In the genomic region with DNA sequence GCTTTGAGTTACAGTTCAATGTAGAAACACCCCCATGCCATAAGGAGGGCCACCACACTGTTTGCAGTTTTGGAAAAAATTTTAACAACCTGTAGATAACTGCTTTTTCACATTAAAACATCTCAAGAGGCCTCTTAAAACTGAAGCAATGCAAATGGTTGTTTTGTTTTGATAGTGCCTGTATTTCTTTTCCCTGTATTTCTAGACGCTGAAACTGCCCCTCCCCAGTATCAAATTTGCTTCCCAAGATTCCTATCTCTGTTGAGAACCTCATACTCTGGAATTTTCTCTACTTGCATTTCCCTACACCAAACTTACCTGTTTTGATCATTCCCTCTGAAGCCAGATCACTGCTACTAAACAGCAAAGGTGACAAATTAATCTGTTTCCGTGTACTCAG, we compare ENCODE assay signal across 1 cellular context.
TF ChIP-seq lines count a peak whose summit lies in the region.

No MANE protein-coding gene starts in this region.

TF ChIP-seq in HEK293, 187 proteins besides CTCF, POLR2A, EP300 and RAD21 (continued from another document and continues in another):
- TF ChIP-seq ZNF664 (tag by site-specific recombination; IDR thresholded peaks at IDR 0.05) (no peak), KLF8 (tag by site-specific recombination; IDR thresholded peaks at IDR 0.05) (0 out of 2 replicates have a peak, but pooled peaks have one; percentile 25), ZNF791 (tag by site-specific recombination; IDR thresholded peaks at IDR 0.05) (no peak), ZNF76 (tag by site-specific recombination; IDR thresholded peaks at IDR 0.05; ENCODE audit: borderline replicate concordance, low read depth) (no peak), ZNF529 (tag by site-specific recombination; IDR thresholded peaks at IDR 0.05; ENCODE audit: insufficient replicate concordance) (no peak), ZNF223 (tag by site-specific recombination; IDR thresholded peaks at IDR 0.05) (no peak), ZNF561 (tag by site-specific recombination; IDR thresholded peaks at IDR 0.05; ENCODE audit: borderline replicate concordance) (no peak), ZNF394 (tag by site-specific recombination; IDR thresholded peaks at IDR 0.05; ENCODE audit: borderline replicate concordance) (no peak), ZNF157 (tag by site-specific recombination; IDR thresholded peaks at IDR 0.05) (no peak), ZNF610 (tag by site-specific recombination; IDR thresholded peaks at IDR 0.05; ENCODE audit: borderline replicate concordance) (no peak), KLF7 (tag by site-specific recombination; IDR thresholded peaks at IDR 0.05; ENCODE audit: borderline replicate concordance) (no peak), ZNF501 (tag by site-specific recombination; IDR thresholded peaks at IDR 0.05) (no peak), ZNF248 (tag by site-specific recombination; IDR thresholded peaks at IDR 0.05) (no peak), ZNF473 (tag by site-specific recombination; IDR thresholded peaks at IDR 0.05) (no peak), ZNF19 (tag by site-specific recombination; IDR thresholded peaks at IDR 0.05; ENCODE audit: low read depth) (no peak), MZF1 (tag by site-specific recombination; IDR thresholded peaks at IDR 0.05; ENCODE audit: borderline replicate concordance) (no peak), OSR2 (tag by site-specific recombination; IDR thresholded peaks at IDR 0.05) (peak; percentile 29; the same call in 1 of the 2 replicates), ZNF274 (IDR thresholded peaks at IDR 0.05; ENCODE audit: low read length) (no peak), ZNF274 (tag by site-specific recombination; IDR thresholded peaks at IDR 0.05; ENCODE audit: borderline replicate concordance) (no peak), ZNF202 (tag by site-specific recombination; IDR thresholded peaks at IDR 0.05; ENCODE audit: borderline replicate concordance) (no peak), ZNF792 (tag by site-specific recombination; IDR thresholded peaks at IDR 0.05) (no peak), FEZF1 (tag by site-specific recombination; IDR thresholded peaks at IDR 0.05) (peak; percentile 16; the same call in 1 of the 2 replicates), ZNF660 (tag by site-specific recombination; IDR thresholded peaks at IDR 0.05) (no peak), ZNF843 (tag by site-specific recombination; IDR thresholded peaks at IDR 0.05) (0 out of 2 replicates have a peak, but pooled peaks have one; percentile 23), GFI1B (tag by site-specific recombination; IDR thresholded peaks at IDR 0.05) (no peak), ZEB2 (tag by site-specific recombination; IDR thresholded peaks at IDR 0.05) (no peak), ZNF423 (tag by site-specific recombination; IDR thresholded peaks at IDR 0.05) (no peak), ZNF2 (tag by site-specific recombination; IDR thresholded peaks at IDR 0.05) (no peak), WT1 (tag by site-specific recombination; IDR thresholded peaks at IDR 0.05) (peak; percentile 88), OVOL3 (tag by site-specific recombination; IDR thresholded peaks at IDR 0.05) (peak; percentile 68), REPIN1 (tag by site-specific recombination; IDR thresholded peaks at IDR 0.05; ENCODE audit: low read depth) (no peak), KLF16 (tag by site-specific recombination; IDR thresholded peaks at IDR 0.05) (no peak), ZNF555 (tag by site-specific recombination; conservative IDR thresholded peaks at IDR 0.05) (no peak), ZNF521 (tag by site-specific recombination; IDR thresholded peaks at IDR 0.05) (no peak), GLIS1 (tag by site-specific recombination; IDR thresholded peaks at IDR 0.05) (peak; percentile 39), ZNF214 (tag by site-specific recombination; IDR thresholded peaks at IDR 0.05; ENCODE audit: borderline replicate concordance) (no peak), ZNF311 (tag by site-specific recombination; IDR thresholded peaks at IDR 0.05; ENCODE audit: borderline replicate concordance) (no peak), MYNN (tag by site-specific recombination; IDR thresholded peaks at IDR 0.05; ENCODE audit: borderline replicate concordance) (no peak), ZNF221 (tag by site-specific recombination; IDR thresholded peaks at IDR 0.05; ENCODE audit: borderline replicate concordance) (no peak), HOXD13 (CRISPR knock-in tag; IDR thresholded peaks at IDR 0.05; ENCODE audit: borderline replicate concordance) (no peak)
- TF ChIP-seq, protein P1, sequence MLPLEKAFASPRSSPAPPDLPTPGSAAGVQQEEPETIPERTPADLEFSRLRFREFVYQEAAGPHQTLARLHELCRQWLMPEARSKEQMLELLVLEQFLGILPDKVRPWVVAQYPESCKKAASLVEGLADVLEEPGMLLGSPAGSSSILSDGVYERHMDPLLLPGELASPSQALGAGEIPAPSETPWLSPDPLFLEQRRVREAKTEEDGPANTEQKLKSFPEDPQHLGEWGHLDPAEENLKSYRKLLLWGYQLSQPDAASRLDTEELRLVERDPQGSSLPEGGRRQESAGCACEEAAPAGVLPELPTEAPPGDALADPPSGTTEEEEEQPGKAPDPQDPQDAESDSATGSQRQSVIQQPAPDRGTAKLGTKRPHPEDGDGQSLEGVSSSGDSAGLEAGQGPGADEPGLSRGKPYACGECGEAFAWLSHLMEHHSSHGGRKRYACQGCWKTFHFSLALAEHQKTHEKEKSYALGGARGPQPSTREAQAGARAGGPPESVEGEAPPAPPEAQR (tag by site-specific recombination; IDR thresholded peaks at IDR 0.05) = no peak
- TF ChIP-seq, protein P2, sequence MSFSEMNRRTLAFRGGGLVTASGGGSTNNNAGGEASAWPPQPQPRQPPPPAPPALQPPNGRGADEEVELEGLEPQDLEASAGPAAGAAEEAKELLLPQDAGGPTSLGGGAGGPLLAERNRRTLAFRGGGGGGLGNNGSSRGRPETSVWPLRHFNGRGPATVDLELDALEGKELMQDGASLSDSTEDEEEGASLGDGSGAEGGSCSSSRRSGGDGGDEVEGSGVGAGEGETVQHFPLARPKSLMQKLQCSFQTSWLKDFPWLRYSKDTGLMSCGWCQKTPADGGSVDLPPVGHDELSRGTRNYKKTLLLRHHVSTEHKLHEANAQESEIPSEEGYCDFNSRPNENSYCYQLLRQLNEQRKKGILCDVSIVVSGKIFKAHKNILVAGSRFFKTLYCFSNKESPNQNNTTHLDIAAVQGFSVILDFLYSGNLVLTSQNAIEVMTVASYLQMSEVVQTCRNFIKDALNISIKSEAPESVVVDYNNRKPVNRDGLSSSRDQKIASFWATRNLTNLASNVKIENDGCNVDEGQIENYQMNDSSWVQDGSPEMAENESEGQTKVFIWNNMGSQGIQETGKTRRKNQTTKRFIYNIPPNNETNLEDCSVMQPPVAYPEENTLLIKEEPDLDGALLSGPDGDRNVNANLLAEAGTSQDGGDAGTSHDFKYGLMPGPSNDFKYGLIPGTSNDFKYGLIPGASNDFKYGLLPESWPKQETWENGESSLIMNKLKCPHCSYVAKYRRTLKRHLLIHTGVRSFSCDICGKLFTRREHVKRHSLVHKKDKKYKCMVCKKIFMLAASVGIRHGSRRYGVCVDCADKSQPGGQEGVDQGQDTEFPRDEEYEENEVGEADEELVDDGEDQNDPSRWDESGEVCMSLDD (tag by site-specific recombination; IDR thresholded peaks at IDR 0.05) = no peak
- TF ChIP-seq, protein P3, sequence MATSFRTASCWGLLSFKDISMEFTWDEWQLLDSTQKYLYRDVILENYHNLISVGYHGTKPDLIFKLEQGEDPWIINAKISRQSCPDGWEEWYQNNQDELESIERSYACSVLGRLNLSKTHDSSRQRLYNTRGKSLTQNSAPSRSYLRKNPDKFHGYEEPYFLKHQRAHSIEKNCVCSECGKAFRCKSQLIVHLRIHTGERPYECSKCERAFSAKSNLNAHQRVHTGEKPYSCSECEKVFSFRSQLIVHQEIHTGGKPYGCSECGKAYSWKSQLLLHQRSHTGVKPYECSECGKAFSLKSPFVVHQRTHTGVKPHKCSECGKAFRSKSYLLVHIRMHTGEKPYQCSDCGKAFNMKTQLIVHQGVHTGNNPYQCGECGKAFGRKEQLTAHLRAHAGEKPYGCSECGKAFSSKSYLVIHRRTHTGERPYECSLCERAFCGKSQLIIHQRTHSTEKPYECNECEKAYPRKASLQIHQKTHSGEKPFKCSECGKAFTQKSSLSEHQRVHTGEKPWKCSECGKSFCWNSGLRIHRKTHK (tag by site-specific recombination; IDR thresholded peaks at IDR 0.05) = no peak
- TF ChIP-seq, protein P4, sequence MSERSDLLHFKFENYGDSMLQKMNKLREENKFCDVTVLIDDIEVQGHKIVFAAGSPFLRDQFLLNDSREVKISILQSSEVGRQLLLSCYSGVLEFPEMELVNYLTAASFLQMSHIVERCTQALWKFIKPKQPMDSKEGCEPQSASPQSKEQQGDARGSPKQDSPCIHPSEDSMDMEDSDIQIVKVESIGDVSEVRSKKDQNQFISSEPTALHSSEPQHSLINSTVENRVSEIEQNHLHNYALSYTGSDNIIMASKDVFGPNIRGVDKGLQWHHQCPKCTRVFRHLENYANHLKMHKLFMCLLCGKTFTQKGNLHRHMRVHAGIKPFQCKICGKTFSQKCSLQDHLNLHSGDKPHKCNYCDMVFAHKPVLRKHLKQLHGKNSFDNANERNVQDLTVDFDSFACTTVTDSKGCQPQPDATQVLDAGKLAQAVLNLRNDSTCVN (tag by site-specific recombination; optimal IDR thresholded peaks at IDR 0.05) = no peak
- TF ChIP-seq, protein P5, sequence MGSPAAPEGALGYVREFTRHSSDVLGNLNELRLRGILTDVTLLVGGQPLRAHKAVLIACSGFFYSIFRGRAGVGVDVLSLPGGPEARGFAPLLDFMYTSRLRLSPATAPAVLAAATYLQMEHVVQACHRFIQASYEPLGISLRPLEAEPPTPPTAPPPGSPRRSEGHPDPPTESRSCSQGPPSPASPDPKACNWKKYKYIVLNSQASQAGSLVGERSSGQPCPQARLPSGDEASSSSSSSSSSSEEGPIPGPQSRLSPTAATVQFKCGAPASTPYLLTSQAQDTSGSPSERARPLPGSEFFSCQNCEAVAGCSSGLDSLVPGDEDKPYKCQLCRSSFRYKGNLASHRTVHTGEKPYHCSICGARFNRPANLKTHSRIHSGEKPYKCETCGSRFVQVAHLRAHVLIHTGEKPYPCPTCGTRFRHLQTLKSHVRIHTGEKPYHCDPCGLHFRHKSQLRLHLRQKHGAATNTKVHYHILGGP (tag by site-specific recombination; IDR thresholded peaks at IDR 0.05) = no peak
- TF ChIP-seq, protein P6, sequence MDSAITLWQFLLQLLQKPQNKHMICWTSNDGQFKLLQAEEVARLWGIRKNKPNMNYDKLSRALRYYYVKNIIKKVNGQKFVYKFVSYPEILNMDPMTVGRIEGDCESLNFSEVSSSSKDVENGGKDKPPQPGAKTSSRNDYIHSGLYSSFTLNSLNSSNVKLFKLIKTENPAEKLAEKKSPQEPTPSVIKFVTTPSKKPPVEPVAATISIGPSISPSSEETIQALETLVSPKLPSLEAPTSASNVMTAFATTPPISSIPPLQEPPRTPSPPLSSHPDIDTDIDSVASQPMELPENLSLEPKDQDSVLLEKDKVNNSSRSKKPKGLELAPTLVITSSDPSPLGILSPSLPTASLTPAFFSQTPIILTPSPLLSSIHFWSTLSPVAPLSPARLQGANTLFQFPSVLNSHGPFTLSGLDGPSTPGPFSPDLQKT (IDR thresholded peaks at IDR 0.05; ENCODE audit: borderline replicate concordance, low read depth, low read length) = no peak
- TF ChIP-seq, protein P7, sequence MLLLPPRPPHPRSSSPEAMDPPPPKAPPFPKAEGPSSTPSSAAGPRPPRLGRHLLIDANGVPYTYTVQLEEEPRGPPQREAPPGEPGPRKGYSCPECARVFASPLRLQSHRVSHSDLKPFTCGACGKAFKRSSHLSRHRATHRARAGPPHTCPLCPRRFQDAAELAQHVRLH (tag by site-specific recombination; IDR thresholded peaks at IDR 0.05) = no peak
- TF ChIP-seq, protein P8, sequence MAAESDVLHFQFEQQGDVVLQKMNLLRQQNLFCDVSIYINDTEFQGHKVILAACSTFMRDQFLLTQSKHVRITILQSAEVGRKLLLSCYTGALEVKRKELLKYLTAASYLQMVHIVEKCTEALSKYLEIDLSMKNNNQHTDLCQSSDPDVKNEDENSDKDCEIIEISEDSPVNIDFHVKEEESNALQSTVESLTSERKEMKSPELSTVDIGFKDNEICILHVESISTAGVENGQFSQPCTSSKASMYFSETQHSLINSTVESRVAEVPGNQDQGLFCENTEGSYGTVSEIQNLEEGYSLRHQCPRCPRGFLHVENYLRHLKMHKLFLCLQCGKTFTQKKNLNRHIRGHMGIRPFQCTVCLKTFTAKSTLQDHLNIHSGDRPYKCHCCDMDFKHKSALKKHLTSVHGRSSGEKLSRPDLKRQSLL (tag by site-specific recombination; IDR thresholded peaks at IDR 0.05) = no peak
- TF ChIP-seq, protein P9, sequence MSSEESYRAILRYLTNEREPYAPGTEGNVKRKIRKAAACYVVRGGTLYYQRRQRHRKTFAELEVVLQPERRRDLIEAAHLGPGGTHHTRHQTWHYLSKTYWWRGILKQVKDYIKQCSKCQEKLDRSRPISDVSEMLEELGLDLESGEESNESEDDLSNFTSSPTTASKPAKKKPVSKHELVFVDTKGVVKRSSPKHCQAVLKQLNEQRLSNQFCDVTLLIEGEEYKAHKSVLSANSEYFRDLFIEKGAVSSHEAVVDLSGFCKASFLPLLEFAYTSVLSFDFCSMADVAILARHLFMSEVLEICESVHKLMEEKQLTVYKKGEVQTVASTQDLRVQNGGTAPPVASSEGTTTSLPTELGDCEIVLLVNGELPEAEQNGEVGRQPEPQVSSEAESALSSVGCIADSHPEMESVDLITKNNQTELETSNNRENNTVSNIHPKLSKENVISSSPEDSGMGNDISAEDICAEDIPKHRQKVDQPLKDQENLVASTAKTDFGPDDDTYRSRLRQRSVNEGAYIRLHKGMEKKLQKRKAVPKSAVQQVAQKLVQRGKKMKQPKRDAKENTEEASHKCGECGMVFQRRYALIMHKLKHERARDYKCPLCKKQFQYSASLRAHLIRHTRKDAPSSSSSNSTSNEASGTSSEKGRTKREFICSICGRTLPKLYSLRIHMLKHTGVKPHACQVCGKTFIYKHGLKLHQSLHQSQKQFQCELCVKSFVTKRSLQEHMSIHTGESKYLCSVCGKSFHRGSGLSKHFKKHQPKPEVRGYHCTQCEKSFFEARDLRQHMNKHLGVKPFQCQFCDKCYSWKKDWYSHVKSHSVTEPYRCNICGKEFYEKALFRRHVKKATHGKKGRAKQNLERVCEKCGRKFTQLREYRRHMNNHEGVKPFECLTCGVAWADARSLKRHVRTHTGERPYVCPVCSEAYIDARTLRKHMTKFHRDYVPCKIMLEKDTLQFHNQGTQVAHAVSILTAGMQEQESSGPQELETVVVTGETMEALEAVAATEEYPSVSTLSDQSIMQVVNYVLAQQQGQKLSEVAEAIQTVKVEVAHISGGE (tag by site-specific recombination; conservative IDR thresholded peaks at IDR 0.05; ENCODE audit: low read depth) = no peak
- TF ChIP-seq, protein P10, sequence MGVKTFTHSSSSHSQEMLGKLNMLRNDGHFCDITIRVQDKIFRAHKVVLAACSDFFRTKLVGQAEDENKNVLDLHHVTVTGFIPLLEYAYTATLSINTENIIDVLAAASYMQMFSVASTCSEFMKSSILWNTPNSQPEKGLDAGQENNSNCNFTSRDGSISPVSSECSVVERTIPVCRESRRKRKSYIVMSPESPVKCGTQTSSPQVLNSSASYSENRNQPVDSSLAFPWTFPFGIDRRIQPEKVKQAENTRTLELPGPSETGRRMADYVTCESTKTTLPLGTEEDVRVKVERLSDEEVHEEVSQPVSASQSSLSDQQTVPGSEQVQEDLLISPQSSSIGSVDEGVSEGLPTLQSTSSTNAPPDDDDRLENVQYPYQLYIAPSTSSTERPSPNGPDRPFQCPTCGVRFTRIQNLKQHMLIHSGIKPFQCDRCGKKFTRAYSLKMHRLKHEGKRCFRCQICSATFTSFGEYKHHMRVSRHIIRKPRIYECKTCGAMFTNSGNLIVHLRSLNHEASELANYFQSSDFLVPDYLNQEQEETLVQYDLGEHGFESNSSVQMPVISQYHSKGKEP (tag by site-specific recombination; IDR thresholded peaks at IDR 0.05) = 0 out of 2 replicates have a peak, but pooled peaks have one; percentile 35
